30 cellular contexts compared by ENCODE assay signal in genomic region chr1:63274371-63274770, GRCh38. TPM values are rescaled to one million over a fixed set of nuclear protein-coding genes. Genes with fewer than 3 reads are reported as not detected.
"Had no signal": no experiment of that assay in that cellular context is flagged by ENCODE, and none has a peak within 500 bp of the region (broad histone marks: within the 10 kb centered on the region; RNA-seq: fewer than 3 reads in every experiment).

No MANE protein-coding gene starts in this region.

- H3K27me3 ChIP-seq: colonic mucosa, gastrocnemius medialis had no signal

- H3K36me3 ChIP-seq: colonic mucosa, esophagus squamous epithelium, gastrocnemius medialis, heart right ventricle, left lung, lower lobe of right lung had no signal

- H3K4me3 Mint-ChIP-seq: dendritic cell treated with granulocyte-macrophage colony-stimulating factor and Interleukin-4, amounts not matched to agents 40 ng/mL and 50 ng/mL, for 4 days; effector memory CD8-positive, alpha-beta T cell; endodermal cell had no signal

- DNase-seq: colonic mucosa; cortex of kidney; effector CD8-positive, alpha-beta T cell; effector memory CD8-positive, alpha-beta T cell; endodermal cell; erythroblast; esophagus squamous epithelium; foreskin fibroblast; gastrocnemius medialis; glutamatergic neuron; head of caudate nucleus; heart right ventricle; hippocampal formation; left cardiac atrium; left lung; left ventricle myocardium superior; lower lobe of right lung; mesendoderm; midbrain had no signal

- H3K4me1 ChIP-seq: colonic mucosa, esophagus squamous epithelium, heart right ventricle, left lung, lower lobe of right lung had no signal

- H3K9me3 ChIP-seq: colonic mucosa, esophagus squamous epithelium, gastrocnemius medialis, heart right ventricle, left lung, lower lobe of right lung had no signal

- H3K4me3 ChIP-seq: colonic mucosa, esophagus squamous epithelium, gastrocnemius medialis, heart right ventricle, left lung, lower lobe of right lung had no signal

- H3K27ac Mint-ChIP-seq: dendritic cell treated with granulocyte-macrophage colony-stimulating factor and Interleukin-4, amounts not matched to agents 40 ng/mL and 50 ng/mL, for 4 days; effector memory CD8-positive, alpha-beta T cell; endodermal cell had no signal

- H3K27ac ChIP-seq: colonic mucosa, epithelial cell of prostate, esophagus squamous epithelium, gastrocnemius medialis, heart right ventricle, left lung, lower lobe of right lung had no signal

- ATAC-seq: effector memory CD8-positive, alpha-beta T cell; esophagus mucosa; gastrocnemius medialis; heart right ventricle; left cardiac atrium; left lung; left ventricle myocardium superior; lower lobe of right lung had no signal

- FAIRE-seq: endometrium, islet of Langerhans, keratinocyte had no signal

- H3K9me3 Mint-ChIP-seq: dendritic cell treated with granulocyte-macrophage colony-stimulating factor and Interleukin-4, amounts not matched to agents 40 ng/mL and 50 ng/mL, for 4 days; effector memory CD8-positive, alpha-beta T cell; endodermal cell had no signal

RNA-seq across cellular contexts. Expression of gene FOXD3, which starts 48.0 kb away (rescaled TPM):
- total RNA-seq: dermis microvascular lymphatic vessel endothelial cell, esophagus mucosa, glomerular endothelial cell, kidney epithelial cell, left lung, lower lobe of right lung, lung microvascular endothelial cell, mononuclear cell had no signal
- polyA plus RNA-seq: keratinocyte had no signal
